Comparison of ENCODE assay signal across 38 cellular contexts in genomic region chr2:26516246-26516645, GRCh38. TPM values are rescaled to one million over a fixed set of nuclear protein-coding genes. Genes with fewer than 3 reads are reported as not detected.
"Had no signal": no experiment of that assay in that cellular context is flagged by ENCODE, and none has a peak within 500 bp of the region (broad histone marks: within the 10 kb centered on the region; RNA-seq: fewer than 3 reads in every experiment).

No MANE protein-coding gene starts in this region.

- H3K36me3 ChIP-seq: ascending aorta, cardiac muscle cell had no signal

- FAIRE-seq: bronchial epithelial cell, TTC549 had no signal

- ATAC-seq: activated CD8-positive, alpha-beta memory T cell treated with anti-CD3 and anti-CD28 coated beads, Interleukin-2, amount 10 ng/mL, durations not matched to agents 7 days and 5 days; activated CD8-positive, alpha-beta T cell treated with anti-CD3 and anti-CD28 coated beads, Interleukin-2, amount 10 ng/mL, durations not matched to agents 7 days and 5 days; activated naive CD8-positive, alpha-beta T cell treated with anti-CD3 and anti-CD28 coated beads, Interleukin-2, amount 50 U/mL, for 24 hours had no signal

- H3K9me3 Mint-ChIP-seq: activated B cell treated with CpG ODN at 0.5 μM for 24 hours; activated CD4-positive, alpha-beta memory T cell treated with anti-CD3 and anti-CD28 coated beads for 36 hours; activated CD4-positive, alpha-beta T cell treated with anti-CD3 and anti-CD28 coated beads, Interleukin-2, amount 10 ng/mL, durations not matched to agents 24 days and 14 days; activated naive CD4-positive, alpha-beta T cell treated with anti-CD3 and anti-CD28 coated beads, Interleukin-2, amount 10 ng/mL, durations not matched to agents 7 days and 5 days; activated naive CD4-positive, alpha-beta T cell treated with anti-CD3 and anti-CD28 coated beads, Interleukin-2, amount 50 U/mL, for 24 hours; activated naive CD8-positive, alpha-beta T cell treated with anti-CD3 and anti-CD28 coated beads, Interleukin-2, amount 10 ng/mL, durations not matched to agents 7 days and 5 days; activated naive CD8-positive, alpha-beta T cell treated with anti-CD3 and anti-CD28 coated beads, Interleukin-2, amount 50 U/mL, for 24 hours; activated T-cell treated with anti-CD3 and anti-CD28 coated beads, Interleukin-2, amount 50 U/mL, for 24 hours; activated T-helper 2 cell treated with anti-CD3 and anti-CD28 coated beads, Interferon-gamma antibody, Interleukin-2, Interleukin-4, amounts not matched to agents 10 μg/mL and 5 μg/mL and 100 μg/mL, durations not matched to agents 14 hours and 24 hours and 36 hours; brain; central memory CD8-positive, alpha-beta T cell; T-helper 1 cell treated with Interleukin-12 subunit alpha and Interleukin-12 subunit beta and Interleukin-4 antibody, amounts not matched to agents 30 μg/mL and 1 μg/mL, for 36 hours; T-helper 2 cell treated with Interferon-gamma antibody and Interleukin-4, amounts not matched to agents 5 μg/mL and 100 μg/mL, for 36 hours had no signal

- H3K4me1 ChIP-seq: ascending aorta had no signal

- H3K4me1 Mint-ChIP-seq: activated B cell treated with CpG ODN at 0.5 μM for 24 hours; central memory CD8-positive, alpha-beta T cell had no signal

- DNase-seq: activated B cell treated with CpG ODN at 0.5 μM for 24 hours; activated CD4-positive, alpha-beta memory T cell treated with anti-CD3 and anti-CD28 coated beads for 36 hours; activated CD4-positive, alpha-beta T cell treated with anti-CD3 and anti-CD28 coated beads for 4 hours; activated CD4-positive, alpha-beta T cell treated with anti-CD3 and anti-CD28 coated beads, Interleukin-2, amount 10 ng/mL, durations not matched to agents 24 days and 14 days; activated CD4-positive, alpha-beta T cell treated with anti-CD3 and anti-CD28 coated beads, Interleukin-2, amount 50 U/mL, for 1 hour; activated CD4-positive, alpha-beta T cell treated with anti-CD3 and anti-CD28 coated beads, Interleukin-2, amount 50 U/mL, for 4 hours; activated CD4-positive, CD25-positive, alpha-beta regulatory T cell treated with anti-CD3 and anti-CD28 coated beads, Interleukin-2, amount 50 U/mL, for 72 hours; activated CD8-positive, alpha-beta memory T cell treated with anti-CD3 and anti-CD28 coated beads for 24 hours; activated CD8-positive, alpha-beta memory T cell treated with anti-CD3 and anti-CD28 coated beads, Interleukin-2, amount 10 ng/mL, durations not matched to agents 7 days and 5 days; activated CD8-positive, alpha-beta memory T cell treated with anti-CD3 and anti-CD28 coated beads, Interleukin-2, amount 50 U/mL, for 48 hours; activated CD8-positive, alpha-beta T cell treated with anti-CD3 and anti-CD28 coated beads, Interleukin-2, amount 10 ng/mL, durations not matched to agents 7 days and 5 days; activated effector memory CD4-positive, alpha-beta T cell treated with Interleukin-2 at 50 U/mL for 16 hours; activated gamma-delta T cell; activated naive CD4-positive, alpha-beta T cell treated with anti-CD3 and anti-CD28 coated beads, Interleukin-2, amount 10 ng/mL, durations not matched to agents 7 days and 5 days; activated naive CD4-positive, alpha-beta T cell treated with Interleukin-2 at 50 U/mL for 16 hours; activated naive CD8-positive, alpha-beta T cell treated with anti-CD3 and anti-CD28 coated beads, Interleukin-2, amount 10 ng/mL, durations not matched to agents 7 days and 5 days; activated naive CD8-positive, alpha-beta T cell treated with anti-CD3 and anti-CD28 coated beads, Interleukin-2, amount 50 U/mL, for 24 hours; activated T-cell treated with anti-CD3 and anti-CD28 coated beads, Interleukin-2, amount 50 U/mL, for 24 hours; activated T-cell treated with anti-CD3 and anti-CD28 coated beads, Interleukin-2, amount 50 U/mL, for 48 hours; amygdala; anterior cingulate cortex; caudate nucleus; SW 1271; T-helper 1 cell; T-helper 2 cell; T-helper 9 cell had no signal

- H3K4me3 ChIP-seq: ascending aorta, cardiac muscle cell had no signal

- H3K27me3 ChIP-seq: ascending aorta had no signal

- H3K4me3 Mint-ChIP-seq: activated B cell treated with CpG ODN at 0.5 μM for 24 hours; activated CD4-positive, alpha-beta memory T cell treated with anti-CD3 and anti-CD28 coated beads for 36 hours; activated CD4-positive, alpha-beta T cell treated with anti-CD3 and anti-CD28 coated beads, Interleukin-2, amount 10 ng/mL, durations not matched to agents 24 days and 14 days; activated CD8-positive, alpha-beta memory T cell treated with anti-CD3 and anti-CD28 coated beads, Interleukin-2, amount 10 ng/mL, durations not matched to agents 7 days and 5 days; activated CD8-positive, alpha-beta T cell treated with anti-CD3 and anti-CD28 coated beads, Interleukin-2, amount 10 ng/mL, durations not matched to agents 7 days and 5 days; activated naive CD4-positive, alpha-beta T cell treated with anti-CD3 and anti-CD28 coated beads, Interleukin-2, amount 10 ng/mL, durations not matched to agents 7 days and 5 days; activated naive CD4-positive, alpha-beta T cell treated with anti-CD3 and anti-CD28 coated beads, Interleukin-2, amount 50 U/mL, for 24 hours; activated naive CD8-positive, alpha-beta T cell; activated naive CD8-positive, alpha-beta T cell treated with anti-CD3 and anti-CD28 coated beads, Interleukin-2, amount 10 ng/mL, durations not matched to agents 7 days and 5 days; activated naive CD8-positive, alpha-beta T cell treated with anti-CD3 and anti-CD28 coated beads, Interleukin-2, amount 50 U/mL, for 24 hours; activated T-cell treated with anti-CD3 and anti-CD28 coated beads, Interleukin-2, amount 50 U/mL, for 24 hours; brain; central memory CD8-positive, alpha-beta T cell; T-helper 1 cell treated with Interleukin-12 subunit alpha and Interleukin-12 subunit beta and Interleukin-4 antibody, amounts not matched to agents 30 μg/mL and 1 μg/mL, for 36 hours; T-helper 2 cell treated with Interferon-gamma antibody and Interleukin-4, amounts not matched to agents 5 μg/mL and 100 μg/mL, for 36 hours had no signal

- H3K27me3 Mint-ChIP-seq: activated CD4-positive, alpha-beta memory T cell treated with anti-CD3 and anti-CD28 coated beads for 36 hours; activated naive CD4-positive, alpha-beta T cell treated with anti-CD3 and anti-CD28 coated beads, Interleukin-2, amount 50 U/mL, for 24 hours; activated naive CD8-positive, alpha-beta T cell; activated naive CD8-positive, alpha-beta T cell treated with anti-CD3 and anti-CD28 coated beads, Interleukin-2, amount 50 U/mL, for 24 hours; activated T-cell treated with anti-CD3 and anti-CD28 coated beads, Interleukin-2, amount 50 U/mL, for 24 hours had no signal

- H3K9me3 ChIP-seq: ascending aorta had no signal

- H3K36me3 Mint-ChIP-seq: activated CD4-positive, alpha-beta memory T cell treated with anti-CD3 and anti-CD28 coated beads for 36 hours; activated CD8-positive, alpha-beta memory T cell treated with anti-CD3 and anti-CD28 coated beads, Interleukin-2, amount 10 ng/mL, durations not matched to agents 7 days and 5 days; activated naive CD4-positive, alpha-beta T cell treated with anti-CD3 and anti-CD28 coated beads, Interleukin-2, amount 10 ng/mL, durations not matched to agents 7 days and 5 days; activated naive CD4-positive, alpha-beta T cell treated with anti-CD3 and anti-CD28 coated beads, Interleukin-2, amount 50 U/mL, for 24 hours; activated naive CD8-positive, alpha-beta T cell; activated naive CD8-positive, alpha-beta T cell treated with anti-CD3 and anti-CD28 coated beads, Interleukin-2, amount 10 ng/mL, durations not matched to agents 7 days and 5 days; brain had no signal

- H3K27ac Mint-ChIP-seq: activated B cell treated with CpG ODN at 0.5 μM for 24 hours; activated CD4-positive, alpha-beta memory T cell treated with anti-CD3 and anti-CD28 coated beads for 36 hours; activated CD4-positive, alpha-beta T cell treated with anti-CD3 and anti-CD28 coated beads, Interleukin-2, amount 10 ng/mL, durations not matched to agents 24 days and 14 days; activated CD8-positive, alpha-beta memory T cell treated with anti-CD3 and anti-CD28 coated beads, Interleukin-2, amount 10 ng/mL, durations not matched to agents 7 days and 5 days; activated CD8-positive, alpha-beta T cell treated with anti-CD3 and anti-CD28 coated beads, Interleukin-2, amount 10 ng/mL, durations not matched to agents 7 days and 5 days; activated naive CD4-positive, alpha-beta T cell treated with anti-CD3 and anti-CD28 coated beads, Interleukin-2, amount 10 ng/mL, durations not matched to agents 7 days and 5 days; activated naive CD4-positive, alpha-beta T cell treated with anti-CD3 and anti-CD28 coated beads, Interleukin-2, amount 50 U/mL, for 24 hours; activated naive CD8-positive, alpha-beta T cell; activated naive CD8-positive, alpha-beta T cell treated with anti-CD3 and anti-CD28 coated beads, Interleukin-2, amount 10 ng/mL, durations not matched to agents 7 days and 5 days; activated naive CD8-positive, alpha-beta T cell treated with anti-CD3 and anti-CD28 coated beads, Interleukin-2, amount 50 U/mL, for 24 hours; activated T-cell treated with anti-CD3 and anti-CD28 coated beads, Interleukin-2, amount 50 U/mL, for 24 hours; activated T-helper 2 cell treated with anti-CD3 and anti-CD28 coated beads, Interferon-gamma antibody, Interleukin-2, Interleukin-4, amounts not matched to agents 10 μg/mL and 5 μg/mL and 100 μg/mL, durations not matched to agents 14 hours and 24 hours and 36 hours; brain; T-helper 1 cell treated with Interleukin-12 subunit alpha and Interleukin-12 subunit beta and Interleukin-4 antibody, amounts not matched to agents 30 μg/mL and 1 μg/mL, for 36 hours; T-helper 2 cell treated with Interferon-gamma antibody and Interleukin-4, amounts not matched to agents 5 μg/mL and 100 μg/mL, for 36 hours had no signal

- H3K27ac ChIP-seq: ascending aorta, cardiac muscle cell, VCaP had no signal

RNA-seq across cellular contexts. Expression of gene OTOF, which starts 38.3 kb away (rescaled TPM):
- total RNA-seq: activated B cell treated with CpG ODN at 0.5 μM for 24 hours, ascending aorta, bronchial epithelial cell, cardiac muscle cell had no signal
- polyA plus RNA-seq: cardiac muscle cell had no signal
